In the genomic region with DNA sequence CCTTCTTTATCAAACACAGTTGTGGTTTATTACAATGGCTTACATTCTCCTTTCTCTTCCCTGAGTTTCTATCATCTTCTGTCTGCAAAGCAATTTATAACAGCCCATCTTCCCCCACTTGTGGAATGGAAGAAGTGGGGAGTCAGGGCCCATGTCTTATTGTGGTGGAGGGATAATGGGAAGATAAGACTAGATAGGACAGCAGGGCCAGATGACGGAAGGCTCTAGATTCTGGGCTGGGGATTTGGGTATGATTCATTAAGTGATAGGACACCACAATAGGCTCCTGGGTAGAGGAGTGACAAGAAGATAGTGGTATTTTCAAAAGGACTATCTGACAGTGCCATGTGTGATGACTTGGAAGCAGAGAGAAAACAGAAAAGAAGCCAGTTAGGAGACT, we compare ENCODE assay signal across 18 cellular contexts.
DNase-seq lines count a peak whose midpoint lies in the region; ATAC-seq lines count a peak whose summit lies in the region.
"Had no signal": no experiment of that assay in that cellular context is flagged by ENCODE, and none has a peak within 500 bp of the region (broad histone marks: within the 10 kb centered on the region; RNA-seq: fewer than 3 reads in every experiment).

No MANE protein-coding gene starts in this region.

- H3K36me3 ChIP-seq in ACC112 (ENCODE audit: insufficient read depth, low read length): no peaks in the 10 kb centered on the region
- H3K36me3 ChIP-seq in mesenchymal stem cell (ENCODE audit: control insufficient read depth in 1 of 2, insufficient read depth in 2 of 2, low read depth in 1 of 2, low read length in 2 of 2): no peaks in the 10 kb centered on the region
- no peaks in the 10 kb centered on the region for H3K36me3 ChIP-seq in trophoblast cell (ENCODE audit: control insufficient read depth in 1 of 2, insufficient read depth in 2 of 2, low read length in 2 of 2)
- H3K36me3 ChIP-seq: BLaER1 treated with 17β-estradiol and CSF1 and Interleukin-3, amounts not matched to agents 10 nM and 100 nM had no signal

- H4K8ac ChIP-seq in mesenchymal stem cell (ENCODE audit: low read length) (no peak overlapping the region), trophoblast cell (ENCODE audit: low read depth, low read length) (no peak overlapping the region)

- no peak overlapping the region for H3K14ac ChIP-seq in mesenchymal stem cell (ENCODE audit: low read length in 2 of 2)
- H3K14ac ChIP-seq in trophoblast cell (ENCODE audit: low read length): no peak overlapping the region

- H3K18ac ChIP-seq in mesenchymal stem cell (ENCODE audit: low read depth in 1 of 2, low read length in 2 of 2) (no peak overlapping the region), trophoblast cell (ENCODE audit: low read length) (no peak overlapping the region)

- H3K79me2 ChIP-seq in ACC112 (ENCODE audit: control insufficient read depth, insufficient read depth, low read length, unreplicated experiment) (no peaks in the 10 kb centered on the region), trophoblast cell (ENCODE audit: control insufficient read depth, insufficient read depth, low read length, poor library complexity) (no peaks in the 10 kb centered on the region)

- H3K27me3 ChIP-seq in ACC112 (ENCODE audit: insufficient read depth, low read length): no peaks in the 10 kb centered on the region
- no peaks in the 10 kb centered on the region for H3K27me3 ChIP-seq in mesenchymal stem cell (ENCODE audit: control insufficient read depth in 1 of 2, insufficient read depth in 1 of 2, low read length in 2 of 2)
- H3K27me3 ChIP-seq in trophoblast cell (ENCODE audit: insufficient read depth, low read length): no peaks in the 10 kb centered on the region
- H3K27me3 ChIP-seq: BLaER1 treated with 17β-estradiol and CSF1 and Interleukin-3, amounts not matched to agents 10 nM and 100 nM had no signal

- no peak overlapping the region for H3K4me2 ChIP-seq in mesenchymal stem cell (ENCODE audit: low read length, poor library complexity, severe bottlenecking)
- H3K4me2 ChIP-seq in trophoblast cell (ENCODE audit: low read length): no peak overlapping the region
- H3K4me2 ChIP-seq: BLaER1 treated with 17β-estradiol and CSF1 and Interleukin-3, amounts not matched to agents 10 nM and 100 nM had no signal

- no peak overlapping the region for H3K27ac Mint-ChIP-seq in activated naive CD4-positive, alpha-beta T cell treated with anti-CD3 and anti-CD28 coated beads, Interleukin-2, amount 10 ng/mL, durations not matched to agents 7 days and 5 days
- H3K27ac Mint-ChIP-seq in effector memory CD8-positive, alpha-beta T cell: no peak overlapping the region
- H3K27ac Mint-ChIP-seq: B cell; CD4-positive, alpha-beta T cell; CD8-positive, alpha-beta T cell had no signal

- H4K91ac ChIP-seq in mesenchymal stem cell (ENCODE audit: low read length) (no peak overlapping the region), trophoblast cell (ENCODE audit: low read depth, low read length) (peak overlapping the region; percentile 67)

- H2BK5ac ChIP-seq in mesenchymal stem cell (ENCODE audit: low read depth, low read length, poor library complexity, severe bottlenecking) (no peak overlapping the region), trophoblast cell (ENCODE audit: low read depth, low read length, poor library complexity) (no peak overlapping the region)

- H3K36me3 Mint-ChIP-seq in activated naive CD4-positive, alpha-beta T cell treated with anti-CD3 and anti-CD28 coated beads, Interleukin-2, amount 10 ng/mL, durations not matched to agents 7 days and 5 days: no peaks in the 10 kb centered on the region
- H3K36me3 Mint-ChIP-seq in effector memory CD8-positive, alpha-beta T cell (ENCODE audit: insufficient read depth): no peaks in the 10 kb centered on the region
- H3K36me3 Mint-ChIP-seq: CD8-positive, alpha-beta T cell had no signal

- H3K27me3 Mint-ChIP-seq in activated naive CD4-positive, alpha-beta T cell treated with anti-CD3 and anti-CD28 coated beads, Interleukin-2, amount 10 ng/mL, durations not matched to agents 7 days and 5 days: no peaks in the 10 kb centered on the region
- H3K27me3 Mint-ChIP-seq in effector memory CD8-positive, alpha-beta T cell: no peaks in the 10 kb centered on the region
- H3K27me3 Mint-ChIP-seq: B cell; CD4-positive, alpha-beta T cell had no signal

- no peaks in the 10 kb centered on the region for H3K4me1 Mint-ChIP-seq in activated naive CD4-positive, alpha-beta T cell treated with anti-CD3 and anti-CD28 coated beads, Interleukin-2, amount 10 ng/mL, durations not matched to agents 7 days and 5 days
- no peaks in the 10 kb centered on the region for H3K4me1 Mint-ChIP-seq in effector memory CD8-positive, alpha-beta T cell (ENCODE audit: low read depth in 2 of 2)
- H3K4me1 Mint-ChIP-seq: B cell had no signal

- ATAC-seq in stimulated activated naive CD8-positive, alpha-beta T cell treated with anti-CD3 and anti-CD28 coated beads, Interleukin-15, Interleukin-2, amounts not matched to agents 100 U/mL and 50 U/mL, for 24 hours: no peak
- ATAC-seq in effector memory CD8-positive, alpha-beta T cell (replicated peaks): no peak
- ATAC-seq: CD8-positive, alpha-beta T cell had no signal

- H3K4me1 ChIP-seq in ACC112 (ENCODE audit: control insufficient read depth, insufficient read depth, low read length, unreplicated experiment) (peaks cover 11% of the 10 kb centered on the region), mesenchymal stem cell (ENCODE audit: control insufficient read depth, insufficient read depth, low read depth, low read length) (no peaks in the 10 kb centered on the region), trophoblast cell (ENCODE audit: control insufficient read depth in 1 of 2, insufficient read depth in 2 of 2, low read length in 2 of 2) (peaks cover 0 to 4% of the 10 kb centered on the region in 2 experiments)
- H3K4me1 ChIP-seq: BLaER1 treated with 17β-estradiol and CSF1 and Interleukin-3, amounts not matched to agents 10 nM and 100 nM; Caco-2 had no signal

- peak overlapping the region; percentile 21; the same call in 1 of the 2 replicates for H3K27ac ChIP-seq in ACC112 (ENCODE audit: low read depth, low read length)
- H3K27ac ChIP-seq in mesenchymal stem cell (ENCODE audit: low read length, poor library complexity, severe bottlenecking): no peak overlapping the region
- no peak overlapping the region for H3K27ac ChIP-seq in trophoblast cell (ENCODE audit: low read depth, low read length)
- H3K27ac ChIP-seq: BLaER1 treated with 17β-estradiol and CSF1 and Interleukin-3, amounts not matched to agents 10 nM and 100 nM; C4-2B had no signal

- peak overlapping the region; percentile 74 for H2BK15ac ChIP-seq in mesenchymal stem cell (ENCODE audit: low read depth, poor library complexity, severe bottlenecking)

- H3K9me3 Mint-ChIP-seq in activated naive CD4-positive, alpha-beta T cell treated with anti-CD3 and anti-CD28 coated beads, Interleukin-2, amount 10 ng/mL, durations not matched to agents 7 days and 5 days: peaks cover 4% of the 10 kb centered on the region
- H3K9me3 Mint-ChIP-seq in effector memory CD8-positive, alpha-beta T cell: peaks cover 7 to 11% of the 10 kb centered on the region in 2 donors
- H3K9me3 Mint-ChIP-seq: CD4-positive, alpha-beta T cell; CD8-positive, alpha-beta T cell had no signal

- no peak overlapping the region for H4K12ac ChIP-seq in trophoblast cell (ENCODE audit: low read depth, low read length)

- CTCF ChIA-PET in activated naive CD4-positive, alpha-beta T cell treated with anti-CD3 and anti-CD28 coated beads, Interleukin-2, amount 10 ng/mL, durations not matched to agents 7 days and 5 days (lab: Charles Lee): no interaction called here

- no peak overlapping the region for H3K23ac ChIP-seq in mesenchymal stem cell (ENCODE audit: low read length in 2 of 2)
- H3K23ac ChIP-seq in trophoblast cell (ENCODE audit: low read length): no peak overlapping the region

- H3K79me1 ChIP-seq in mesenchymal stem cell (replicated peaks; ENCODE audit: low read length, poor library complexity, severe bottlenecking): no peaks in the 10 kb centered on the region
- H3K79me1 ChIP-seq in trophoblast cell (ENCODE audit: low read length): no peaks in the 10 kb centered on the region

- no peak overlapping the region for H2BK12ac ChIP-seq in mesenchymal stem cell (ENCODE audit: low read length in 2 of 2)
- peak overlapping the region; percentile 75 for H2BK12ac ChIP-seq in trophoblast cell (ENCODE audit: low read length)

- DNase-seq in OCI-M1 (lab: John Stamatoyannopoulos, UW) (peak; percentile 36), mesenchymal stem cell (no peak), trophoblast cell (no peak)
- no peak for DNase-seq in stimulated activated naive CD8-positive, alpha-beta T cell treated with anti-CD3 and anti-CD28 coated beads, Interleukin-15, Interleukin-2, amounts not matched to agents 100 U/mL and 50 U/mL, for 24 hours
- DNase-seq in activated naive CD4-positive, alpha-beta T cell treated with anti-CD3 and anti-CD28 coated beads, Interleukin-2, amount 10 ng/mL, durations not matched to agents 7 days and 5 days: no peak
- DNase-seq in effector memory CD8-positive, alpha-beta T cell: no peak
- DNase-seq: 8988T; AML-193; Caco-2; Calu3; CD4-positive, alpha-beta T cell; CD8-positive, alpha-beta T cell; DMS79 treated with DMSO at 0.1 percent for 48 hours; GF-D8 had no signal

- H3K9ac ChIP-seq in mesenchymal stem cell (ENCODE audit: low read length) (no peak overlapping the region), trophoblast cell (ENCODE audit: low read length) (no peak overlapping the region)
- H3K9ac ChIP-seq: BLaER1 treated with 17β-estradiol and CSF1 and Interleukin-3, amounts not matched to agents 10 nM and 100 nM had no signal

- H2AFZ ChIP-seq in ACC112 (ENCODE audit: low read length, unreplicated experiment): no peak overlapping the region
- no peak overlapping the region for H2AFZ ChIP-seq in mesenchymal stem cell (ENCODE audit: low read depth, low read length)
- no peak overlapping the region for H2AFZ ChIP-seq in trophoblast cell (ENCODE audit: insufficient read depth, low read length, poor library complexity)

- H3K4ac ChIP-seq in mesenchymal stem cell (ENCODE audit: low read depth in 1 of 2, low read length in 2 of 2): peak overlapping the region in 1 of 2 experiments; percentile 6
- no peak overlapping the region for H3K4ac ChIP-seq in trophoblast cell (ENCODE audit: low read depth, low read length)

- H2BK120ac ChIP-seq in mesenchymal stem cell (ENCODE audit: low read depth, low read length) (no peak overlapping the region), trophoblast cell (ENCODE audit: insufficient read depth, low read length, poor library complexity) (no peak overlapping the region)

- WGBS in mesenchymal stem cell: 97% methylated on average over 1 of the region's 1 CpG
- no CpG with 5 or more reads among the region's 1 CpG for WGBS in trophoblast cell (ENCODE audit: extremely low coverage, insufficient coverage, insufficient read length)

- H3K4me3 ChIP-seq in ACC112 (ENCODE audit: low read depth, low read length) (no peak overlapping the region), mesenchymal stem cell (ENCODE audit: insufficient read depth in 1 of 2, low read depth in 1 of 2, low read length in 2 of 2) (no peak overlapping the region), trophoblast cell (ENCODE audit: low read depth, low read length) (no peak overlapping the region)
- H3K4me3 ChIP-seq: BLaER1 treated with 17β-estradiol and CSF1 and Interleukin-3, amounts not matched to agents 10 nM and 100 nM had no signal

- H3K4me3 Mint-ChIP-seq in activated naive CD4-positive, alpha-beta T cell treated with anti-CD3 and anti-CD28 coated beads, Interleukin-2, amount 10 ng/mL, durations not matched to agents 7 days and 5 days: no peak overlapping the region
- H3K4me3 Mint-ChIP-seq in effector memory CD8-positive, alpha-beta T cell: no peak overlapping the region
- H3K4me3 Mint-ChIP-seq: B cell; CD4-positive, alpha-beta T cell; CD8-positive, alpha-beta T cell had no signal

- H2AK5ac ChIP-seq in mesenchymal stem cell (ENCODE audit: low read length, severe bottlenecking) (no peak overlapping the region), trophoblast cell (ENCODE audit: low read length) (no peak overlapping the region)

- H3K9me3 ChIP-seq in mesenchymal stem cell (ENCODE audit: control insufficient read depth, low read length) (peaks cover 3% of the 10 kb centered on the region), trophoblast cell (ENCODE audit: insufficient read depth, low read depth, low read length) (no peaks in the 10 kb centered on the region)
- H3K9me3 ChIP-seq: BLaER1 treated with 17β-estradiol and CSF1 and Interleukin-3, amounts not matched to agents 10 nM and 100 nM; Caco-2 had no signal
